ENCODE assay signal across 8 cellular contexts in genomic region chr3:24185738-24186384, GRCh38.
DNase-seq lines count a peak whose midpoint lies in the region; ATAC-seq and TF ChIP-seq lines count a peak whose summit lies in the region.

No MANE protein-coding gene starts in this region.

- DNase-seq in AG04449 (ENCODE audit: low read depth, low spot score) (peak; percentile 10), MG63 (peak; percentile 25), fibroblast of villous mesenchyme (ENCODE audit: low read depth) (peak; percentile 70), occipital lobe (lab: John Stamatoyannopoulos, UW) (peak; percentile 7), activated gamma-delta T cell (lab: John Stamatoyannopoulos, UW) (no peak)
- peak; percentile 49 for DNase-seq in activated CD8-positive, alpha-beta T cell treated with anti-CD3 and anti-CD28 coated beads for 36 hours

- no peak overlapping the region for H3K4me3 Mint-ChIP-seq in activated CD8-positive, alpha-beta T cell treated with anti-CD3 and anti-CD28 coated beads for 36 hours

- CTCF ChIA-PET in AG04449 (lab: Yijun Ruan, JAX), result interaction anchor here (0.7 to 3.8 kb wide), 28 partner anchors 9 to 297 kb away, joined by 3 to 61 read pairs (median 4); no protein-coding TSS in a partner anchor
- CTCF ChIA-PET in activated CD8-positive, alpha-beta T cell treated with anti-CD3 and anti-CD28 coated beads for 36 hours (lab: Charles Lee), result interaction anchor here (1.0 to 2.1 kb wide), 19 partner anchors 9 to 297 kb away, joined by 3 to 16 read pairs (median 4); no protein-coding TSS in a partner anchor

- ATAC-seq in HG02571 (IDR thresholded peaks at IDR 0.05; ENCODE audit: unreplicated experiment), result peak; percentile 80
- ATAC-seq in activated CD8-positive, alpha-beta T cell treated with anti-CD3 and anti-CD28 coated beads for 36 hours, result peak; percentile 86

- TF ChIP-seq CTCF in AG04449 (IDR thresholded peaks at IDR 0.05; ENCODE audit: insufficient read depth, low read length, missing control alignments) (peak; percentile 64), GM12872 (IDR thresholded peaks at IDR 0.05; ENCODE audit: insufficient read depth, low read depth, low read length) (peak; percentile 75), fibroblast of villous mesenchyme (IDR thresholded peaks at IDR 0.05; ENCODE audit: insufficient read depth, low read depth, low read length) (peak; percentile 75)
- peak; percentile 72 for TF ChIP-seq CTCF in activated CD8-positive, alpha-beta T cell treated with anti-CD3 and anti-CD28 coated beads for 36 hours (IDR thresholded peaks at IDR 0.05)

- no peaks in the 10 kb centered on the region for H3K27me3 ChIP-seq in MG63

- H3K4me3 ChIP-seq in AG04449 (ENCODE audit: low read depth, low read length) (no peak overlapping the region), MG63 (no peak overlapping the region), fibroblast of villous mesenchyme (ENCODE audit: low read depth, low read length) (no peak overlapping the region)

- intact Hi-C loops in activated CD8-positive, alpha-beta T cell treated with anti-CD3 and anti-CD28 coated beads for 36 hours (cut with micrococcal nuclease), result no loop called here

- H3K36me3 ChIP-seq in MG63, result no peaks in the 10 kb centered on the region

- H3K27me3 Mint-ChIP-seq in activated CD8-positive, alpha-beta T cell treated with anti-CD3 and anti-CD28 coated beads for 36 hours, result peaks cover 2% of the 10 kb centered on the region

- H3K36me3 Mint-ChIP-seq in activated CD8-positive, alpha-beta T cell treated with anti-CD3 and anti-CD28 coated beads for 36 hours (ENCODE audit: low read depth), result no peaks in the 10 kb centered on the region

- H3K4me1 Mint-ChIP-seq in activated CD8-positive, alpha-beta T cell treated with anti-CD3 and anti-CD28 coated beads for 36 hours (ENCODE audit: low read depth), result no peaks in the 10 kb centered on the region

- H3K9me3 ChIP-seq in MG63, result no peaks in the 10 kb centered on the region

- H3K9me3 Mint-ChIP-seq in activated CD8-positive, alpha-beta T cell treated with anti-CD3 and anti-CD28 coated beads for 36 hours, result no peaks in the 10 kb centered on the region

- H3K27ac Mint-ChIP-seq in activated CD8-positive, alpha-beta T cell treated with anti-CD3 and anti-CD28 coated beads for 36 hours, result no peak overlapping the region

- POLR2A ChIA-PET in AG04449 (lab: Yijun Ruan, JAX), result interaction anchor here (0.5 to 1.0 kb wide), 2 partner anchors 56 to 269 kb away, joined by 3 read pairs; partner anchors contain the start of genes NKIRAS1 and RPL15
- POLR2A ChIA-PET in activated CD8-positive, alpha-beta T cell treated with anti-CD3 and anti-CD28 coated beads for 36 hours (lab: Charles Lee), result interaction anchor here (0.6 kb wide), 1 partner anchor 917 kb away, joined by 3 read pairs; no protein-coding TSS in a partner anchor
